In the genomic region with DNA sequence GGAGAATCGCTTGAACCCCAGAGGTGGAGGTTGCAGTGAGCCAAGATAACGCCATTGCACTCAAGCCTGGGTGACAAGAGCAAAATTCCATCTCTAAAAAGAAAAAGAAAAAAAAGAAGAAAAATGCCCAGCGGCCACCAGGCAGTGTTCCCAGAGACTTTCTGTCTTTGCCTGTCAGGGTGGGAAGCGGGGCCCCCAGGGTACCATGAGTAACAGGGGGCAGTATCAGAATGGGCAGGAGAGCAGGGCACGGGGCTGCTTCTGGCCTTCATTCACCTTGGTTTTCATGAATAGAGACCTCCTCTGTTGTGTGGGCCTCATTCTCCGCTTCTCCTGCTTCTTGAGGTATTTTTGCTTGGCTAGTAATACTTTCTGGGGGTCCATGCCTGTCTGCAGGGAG, we compare ENCODE assay signal across 25 cellular contexts. TPM values are rescaled to one million over a fixed set of nuclear protein-coding genes. Genes with fewer than 3 reads are reported as not detected.
"Had no signal": no experiment of that assay in that cellular context is flagged by ENCODE, and none has a peak within 500 bp of the region (broad histone marks: within the 10 kb centered on the region; RNA-seq: fewer than 3 reads in every experiment).

No MANE protein-coding gene starts in this region.

- ATAC-seq: effector memory CD8-positive, alpha-beta T cell; gastroesophageal sphincter; left lung; lower lobe of right lung; natural killer cell treated with Interleukin-12 subunit alpha and Interleukin-12 subunit beta and Interleukin-15 and Interleukin-18, amount 100 ng/mL, for 72 hours; right cardiac atrium; stimulated activated naive CD8-positive, alpha-beta T cell treated with anti-CD3 and anti-CD28 coated beads, Interleukin-15, amount 100 ng/mL, for 72 hours had no signal

- H3K27ac Mint-ChIP-seq: effector memory CD8-positive, alpha-beta T cell; memory B cell; natural killer cell treated with Interleukin-12 subunit alpha and Interleukin-12 subunit beta and Interleukin-15 and Interleukin-18, amount 100 ng/mL, for 72 hours; neural progenitor cell; stimulated activated naive B cell treated with anti-CD40 and anti-IgM and Interleukin-4, amounts not matched to agents 10 μg/mL and 1 μg/mL and 100 μg/mL, for 72 hours had no signal

- H3K4me3 Mint-ChIP-seq: effector memory CD8-positive, alpha-beta T cell; memory B cell; natural killer cell treated with Interleukin-12 subunit alpha and Interleukin-12 subunit beta and Interleukin-15 and Interleukin-18, amount 100 ng/mL, for 72 hours; neural progenitor cell; stimulated activated naive B cell treated with anti-CD40 and anti-IgM and Interleukin-4, amounts not matched to agents 10 μg/mL and 1 μg/mL and 100 μg/mL, for 72 hours; stimulated activated naive CD8-positive, alpha-beta T cell treated with anti-CD3 and anti-CD28 coated beads, Interleukin-15, amount 100 ng/mL, for 72 hours had no signal

- H3K36me3 ChIP-seq: esophagus squamous epithelium, gastroesophageal sphincter, left lung, neural progenitor cell, ovary, spleen had no signal

- H3K36me3 Mint-ChIP-seq: memory B cell; natural killer cell treated with Interleukin-12 subunit alpha and Interleukin-12 subunit beta and Interleukin-15 and Interleukin-18, amount 100 ng/mL, for 72 hours; neural progenitor cell; stimulated activated naive B cell treated with anti-CD40 and anti-IgM and Interleukin-4, amounts not matched to agents 10 μg/mL and 1 μg/mL and 100 μg/mL, for 72 hours had no signal

- H3K9me3 Mint-ChIP-seq: effector memory CD8-positive, alpha-beta T cell; memory B cell; natural killer cell treated with Interleukin-12 subunit alpha and Interleukin-12 subunit beta and Interleukin-15 and Interleukin-18, amount 100 ng/mL, for 72 hours; neural progenitor cell; stimulated activated naive B cell treated with anti-CD40 and anti-IgM and Interleukin-4, amounts not matched to agents 10 μg/mL and 1 μg/mL and 100 μg/mL, for 72 hours; stimulated activated naive CD8-positive, alpha-beta T cell treated with anti-CD3 and anti-CD28 coated beads, Interleukin-15, amount 100 ng/mL, for 72 hours had no signal

- H3K9me3 ChIP-seq: esophagus squamous epithelium, gastroesophageal sphincter, left lung, lower lobe of right lung, ovary, spleen had no signal

- H3K4me3 ChIP-seq: esophagus squamous epithelium, gastroesophageal sphincter, left lung, lower lobe of right lung, neural progenitor cell, ovary, spleen had no signal

- H3K4me1 Mint-ChIP-seq: stimulated activated naive CD8-positive, alpha-beta T cell treated with anti-CD3 and anti-CD28 coated beads, Interleukin-15, amount 100 ng/mL, for 72 hours had no signal

- H3K27ac ChIP-seq: esophagus squamous epithelium, gastroesophageal sphincter, left lung, lower lobe of right lung, neural progenitor cell, ovary, spleen had no signal

- H3K27me3 ChIP-seq: gastroesophageal sphincter, left lung, neural progenitor cell, ovary had no signal

- H3K4me1 ChIP-seq: gastroesophageal sphincter, neural progenitor cell had no signal

- DNase-seq: effector memory CD8-positive, alpha-beta T cell; esophagus squamous epithelium; foreskin fibroblast; glutamatergic neuron; left lung; lower lobe of right lung; midbrain; nucleus accumbens; right cardiac atrium; stimulated activated CD4-positive, alpha-beta T cell treated with anti-CD3 and anti-CD28 coated beads, Interleukin-15, amount 100 ng/mL, for 24 hours; stimulated activated CD4-positive, alpha-beta T cell treated with anti-CD3 and anti-CD28 coated beads, Interleukin-1b, Interleukin-23, amount 100 ng/mL, for 48 hours; stimulated activated CD4-positive, alpha-beta T cell treated with anti-CD3 and anti-CD28 coated beads, Interleukin-4, amount 100 ng/mL, for 24 hours; stimulated activated naive B cell treated with anti-CD40 and anti-IgM and Interleukin-4, amounts not matched to agents 10 μg/mL and 1 μg/mL and 100 μg/mL, for 72 hours; stimulated activated naive CD8-positive, alpha-beta T cell treated with anti-CD3 and anti-CD28 coated beads, Interleukin-15, amount 100 ng/mL, for 72 hours; substantia nigra; trophoblast cell had no signal

RNA-seq across cellular contexts. Expression of gene SLC26A9, which starts 20.4 kb away (rescaled TPM):
- total RNA-seq: epithelial cell of proximal tubule; natural killer cell treated with Interleukin-12 subunit alpha and Interleukin-12 subunit beta and Interleukin-15 and Interleukin-18, amount 100 ng/mL, for 72 hours; posterior vena cava; skeletal muscle tissue; spleen had no signal
